ENCODE assay signal across 8 cellular contexts in genomic region chr4:119356041-119356440, GRCh38. TPM values are rescaled to one million over a fixed set of nuclear protein-coding genes. Genes with fewer than 3 reads are reported as not detected.
"Had no signal": no experiment of that assay in that cellular context is flagged by ENCODE, and none has a peak within 500 bp of the region (broad histone marks: within the 10 kb centered on the region; RNA-seq: fewer than 3 reads in every experiment).

No MANE protein-coding gene starts in this region.

RNA-seq across cellular contexts. Expression of gene FABP2, which starts 34.1 kb away (rescaled TPM):
- total RNA-seq: activated CD8-positive, alpha-beta T cell treated with anti-CD3 and anti-CD28 coated beads for 36 hours; activated naive CD8-positive, alpha-beta T cell treated with anti-CD3 and anti-CD28 coated beads for 36 hours; activated T-cell treated with anti-CD3 and anti-CD28 coated beads, Interleukin-2, amount 50 U/mL, for 72 hours; activated T-helper 2 cell treated with anti-CD3 and anti-CD28 coated beads, Interferon-gamma antibody, Interleukin-2, Interleukin-4, amounts not matched to agents 10 μg/mL and 5 μg/mL and 100 μg/mL, durations not matched to agents 14 hours and 24 hours and 36 hours; breast epithelium; MCF 10A; SJSA1 had no signal
- polyA plus RNA-seq: IgD-negative memory B cell had no signal
